In the genomic region with DNA sequence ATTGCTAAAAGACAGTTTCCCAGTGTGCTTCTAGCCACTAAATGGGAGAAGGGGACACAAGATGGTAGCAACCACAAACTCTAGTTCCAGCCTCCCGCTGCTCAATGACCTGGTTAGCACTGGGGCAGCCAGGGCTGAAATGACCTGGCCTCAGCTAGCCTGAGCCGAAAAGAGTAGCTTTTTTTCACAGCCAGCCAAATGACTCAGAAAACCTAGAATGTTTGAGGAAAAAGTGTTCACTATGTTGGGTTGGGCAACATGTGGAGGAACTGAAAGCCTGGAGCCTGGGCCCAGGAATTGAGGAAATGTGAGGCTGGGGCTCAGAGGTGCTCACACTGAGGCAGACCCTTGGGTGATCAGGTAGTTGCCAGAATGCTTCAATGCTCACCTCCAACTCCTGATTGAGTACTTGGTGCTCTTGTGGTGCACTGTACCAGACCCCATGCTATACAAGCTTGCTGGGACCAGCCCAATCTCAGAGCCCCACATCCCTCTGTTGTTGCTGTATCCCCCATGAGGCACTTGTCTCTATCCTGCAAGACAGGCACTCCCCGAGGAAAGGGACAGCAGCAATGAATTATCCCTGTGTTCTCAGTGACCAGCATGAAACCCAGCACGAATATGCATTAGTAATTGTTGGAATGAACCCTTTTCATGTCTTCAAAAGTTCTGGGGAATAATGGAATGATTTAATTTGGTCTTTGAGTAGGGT, we compare ENCODE assay signal across 1 cellular context.
TF ChIP-seq lines count a peak whose summit lies in the region.

No MANE protein-coding gene starts in this region.

TF ChIP-seq in GM23338, 12 proteins besides CTCF, POLR2A, EP300 and RAD21 (continued from another document):
- TF ChIP-seq, protein P1, sequence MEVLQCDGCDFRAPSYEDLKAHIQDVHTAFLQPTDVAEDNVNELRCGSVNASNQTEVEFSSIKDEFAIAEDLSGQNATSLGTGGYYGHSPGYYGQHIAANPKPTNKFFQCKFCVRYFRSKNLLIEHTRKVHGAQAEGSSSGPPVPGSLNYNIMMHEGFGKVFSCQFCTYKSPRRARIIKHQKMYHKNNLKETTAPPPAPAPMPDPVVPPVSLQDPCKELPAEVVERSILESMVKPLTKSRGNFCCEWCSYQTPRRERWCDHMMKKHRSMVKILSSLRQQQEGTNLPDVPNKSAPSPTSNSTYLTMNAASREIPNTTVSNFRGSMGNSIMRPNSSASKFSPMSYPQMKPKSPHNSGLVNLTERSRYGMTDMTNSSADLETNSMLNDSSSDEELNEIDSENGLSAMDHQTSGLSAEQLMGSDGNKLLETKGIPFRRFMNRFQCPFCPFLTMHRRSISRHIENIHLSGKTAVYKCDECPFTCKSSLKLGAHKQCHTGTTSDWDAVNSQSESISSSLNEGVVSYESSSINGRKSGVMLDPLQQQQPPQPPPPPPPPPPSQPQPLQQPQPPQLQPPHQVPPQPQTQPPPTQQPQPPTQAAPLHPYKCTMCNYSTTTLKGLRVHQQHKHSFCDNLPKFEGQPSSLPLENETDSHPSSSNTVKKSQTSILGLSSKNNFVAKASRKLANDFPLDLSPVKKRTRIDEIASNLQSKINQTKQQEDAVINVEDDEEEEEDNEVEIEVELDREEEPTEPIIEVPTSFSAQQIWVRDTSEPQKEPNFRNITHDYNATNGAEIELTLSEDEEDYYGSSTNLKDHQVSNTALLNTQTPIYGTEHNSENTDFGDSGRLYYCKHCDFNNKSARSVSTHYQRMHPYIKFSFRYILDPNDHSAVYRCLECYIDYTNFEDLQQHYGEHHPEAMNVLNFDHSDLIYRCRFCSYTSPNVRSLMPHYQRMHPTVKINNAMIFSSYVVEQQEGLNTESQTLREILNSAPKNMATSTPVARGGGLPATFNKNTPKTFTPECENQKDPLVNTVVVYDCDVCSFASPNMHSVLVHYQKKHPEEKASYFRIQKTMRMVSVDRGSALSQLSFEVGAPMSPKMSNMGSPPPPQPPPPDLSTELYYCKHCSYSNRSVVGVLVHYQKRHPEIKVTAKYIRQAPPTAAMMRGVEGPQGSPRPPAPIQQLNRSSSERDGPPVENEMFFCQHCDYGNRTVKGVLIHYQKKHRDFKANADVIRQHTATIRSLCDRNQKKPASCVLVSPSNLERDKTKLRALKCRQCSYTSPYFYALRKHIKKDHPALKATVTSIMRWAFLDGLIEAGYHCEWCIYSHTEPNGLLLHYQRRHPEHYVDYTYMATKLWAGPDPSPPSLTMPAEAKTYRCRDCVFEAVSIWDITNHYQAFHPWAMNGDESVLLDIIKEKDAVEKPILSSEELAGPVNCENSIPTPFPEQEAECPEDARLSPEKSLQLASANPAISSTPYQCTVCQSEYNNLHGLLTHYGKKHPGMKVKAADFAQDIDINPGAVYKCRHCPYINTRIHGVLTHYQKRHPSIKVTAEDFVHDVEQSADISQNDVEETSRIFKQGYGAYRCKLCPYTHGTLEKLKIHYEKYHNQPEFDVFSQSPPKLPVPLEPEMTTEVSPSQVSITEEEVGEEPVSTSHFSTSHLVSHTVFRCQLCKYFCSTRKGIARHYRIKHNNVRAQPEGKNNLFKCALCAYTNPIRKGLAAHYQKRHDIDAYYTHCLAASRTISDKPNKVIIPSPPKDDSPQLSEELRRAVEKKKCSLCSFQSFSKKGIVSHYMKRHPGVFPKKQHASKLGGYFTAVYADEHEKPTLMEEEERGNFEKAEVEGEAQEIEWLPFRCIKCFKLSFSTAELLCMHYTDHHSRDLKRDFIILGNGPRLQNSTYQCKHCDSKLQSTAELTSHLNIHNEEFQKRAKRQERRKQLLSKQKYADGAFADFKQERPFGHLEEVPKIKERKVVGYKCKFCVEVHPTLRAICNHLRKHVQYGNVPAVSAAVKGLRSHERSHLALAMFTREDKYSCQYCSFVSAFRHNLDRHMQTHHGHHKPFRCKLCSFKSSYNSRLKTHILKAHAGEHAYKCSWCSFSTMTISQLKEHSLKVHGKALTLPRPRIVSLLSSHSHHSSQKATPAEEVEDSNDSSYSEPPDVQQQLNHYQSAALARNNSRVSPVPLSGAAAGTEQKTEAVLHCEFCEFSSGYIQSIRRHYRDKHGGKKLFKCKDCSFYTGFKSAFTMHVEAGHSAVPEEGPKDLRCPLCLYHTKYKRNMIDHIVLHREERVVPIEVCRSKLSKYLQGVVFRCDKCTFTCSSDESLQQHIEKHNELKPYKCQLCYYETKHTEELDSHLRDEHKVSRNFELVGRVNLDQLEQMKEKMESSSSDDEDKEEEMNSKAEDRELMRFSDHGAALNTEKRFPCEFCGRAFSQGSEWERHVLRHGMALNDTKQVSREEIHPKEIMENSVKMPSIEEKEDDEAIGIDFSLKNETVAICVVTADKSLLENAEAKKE (CRISPR knock-in tag; IDR thresholded peaks at IDR 0.05), result no peak
